Comparison of ENCODE assay signal across 1 cellular context in genomic region chr9:13070612-13071595, GRCh38.
TF ChIP-seq lines count a peak whose summit lies in the region.

No MANE protein-coding gene starts in this region.

TF ChIP-seq in liver, 16 proteins besides CTCF, POLR2A, EP300 and RAD21 (continued from another document):
- TF ChIP-seq ATF3 (IDR thresholded peaks at IDR 0.05), result no peak
- TF ChIP-seq SP1 (IDR thresholded peaks at IDR 0.05), result peak; percentile 67
- peak; percentile 59 for TF ChIP-seq YY1 (IDR thresholded peaks at IDR 0.05)
- TF ChIP-seq HNF4A (conservative IDR thresholded peaks at IDR 0.05), result peak; percentile 71 to 82
- no peak for TF ChIP-seq ZBTB33 (IDR thresholded peaks at IDR 0.05)
- peak in 1 of 2 donors; percentile 60 for TF ChIP-seq RXRA (IDR thresholded peaks at IDR 0.05)
- TF ChIP-seq JUND (IDR thresholded peaks at IDR 0.05), result peak in 1 of 2 donors; percentile 48
- TF ChIP-seq REST (IDR thresholded peaks at IDR 0.05), result peak; percentile 74
